In the genomic region with DNA sequence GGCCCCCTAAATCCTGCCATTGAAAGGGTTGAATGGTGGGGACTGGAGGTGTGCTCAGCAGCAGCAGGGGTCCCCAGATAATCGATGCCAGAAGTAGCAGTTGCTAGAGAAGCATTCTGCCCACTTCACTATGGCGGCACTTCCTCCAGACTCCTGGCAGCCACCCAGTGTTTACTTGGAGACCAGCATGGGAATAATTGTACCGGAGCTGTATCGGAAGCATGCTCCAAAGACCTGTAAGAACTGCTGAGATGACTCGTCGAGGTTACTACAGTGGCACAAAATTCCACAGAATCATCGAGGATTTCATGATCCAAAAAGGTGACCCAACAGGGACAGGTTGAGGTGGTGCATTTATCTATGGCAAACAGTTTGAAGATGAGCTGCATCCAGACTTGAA, we compare ENCODE assay signal across 27 cellular contexts. TPM values are rescaled to one million over a fixed set of nuclear protein-coding genes. Genes with fewer than 3 reads are reported as not detected.
"Had no signal": no experiment of that assay in that cellular context is flagged by ENCODE, and none has a peak within 500 bp of the region (broad histone marks: within the 10 kb centered on the region; RNA-seq: fewer than 3 reads in every experiment).

No MANE protein-coding gene starts in this region.

- H3K4me3 ChIP-seq: breast epithelium, K562, SK-N-MC had no signal

- H3K4me3 Mint-ChIP-seq: activated CD4-positive, alpha-beta T cell treated with anti-CD3 and anti-CD28 coated beads, Interleukin-2, amount 10 ng/mL, durations not matched to agents 7 days and 5 days; activated CD8-positive, alpha-beta T cell treated with anti-CD3 and anti-CD28 coated beads for 36 hours; activated naive CD4-positive, alpha-beta T cell treated with anti-CD3 and anti-CD28 coated beads, Interleukin-2, amount 50 U/mL, for 24 hours; activated T-cell treated with anti-CD3 and anti-CD28 coated beads, Interleukin-2, amount 50 U/mL, for 24 hours; activated T-helper 1 cell treated with anti-CD3 and anti-CD28 coated beads, Interleukin-12 subunit alpha, Interleukin-12 subunit beta, Interleukin-2, Interleukin-4 antibody, amounts not matched to agents 30 ng/mL and 10 ng/mL and 1 ng/mL, durations not matched to agents 14 hours and 24 hours and 36 hours; T-cell had no signal

- H3K27me3 Mint-ChIP-seq: activated CD8-positive, alpha-beta T cell treated with anti-CD3 and anti-CD28 coated beads for 36 hours; activated naive CD4-positive, alpha-beta T cell treated with anti-CD3 and anti-CD28 coated beads, Interleukin-2, amount 50 U/mL, for 24 hours; activated T-cell treated with anti-CD3 and anti-CD28 coated beads, Interleukin-2, amount 50 U/mL, for 24 hours had no signal

- H3K27ac Mint-ChIP-seq: activated CD4-positive, alpha-beta T cell treated with anti-CD3 and anti-CD28 coated beads, Interleukin-2, amount 10 ng/mL, durations not matched to agents 7 days and 5 days; activated CD8-positive, alpha-beta T cell treated with anti-CD3 and anti-CD28 coated beads for 36 hours; activated naive CD4-positive, alpha-beta T cell treated with anti-CD3 and anti-CD28 coated beads, Interleukin-2, amount 50 U/mL, for 24 hours; activated T-cell treated with anti-CD3 and anti-CD28 coated beads, Interleukin-2, amount 50 U/mL, for 24 hours; activated T-helper 1 cell treated with anti-CD3 and anti-CD28 coated beads, Interleukin-12 subunit alpha, Interleukin-12 subunit beta, Interleukin-2, Interleukin-4 antibody, amounts not matched to agents 30 ng/mL and 10 ng/mL and 1 ng/mL, durations not matched to agents 14 hours and 24 hours and 36 hours; T-cell had no signal

- H3K9me3 Mint-ChIP-seq: activated CD4-positive, alpha-beta T cell treated with anti-CD3 and anti-CD28 coated beads, Interleukin-2, amount 10 ng/mL, durations not matched to agents 7 days and 5 days; activated CD8-positive, alpha-beta T cell treated with anti-CD3 and anti-CD28 coated beads for 36 hours; activated naive CD4-positive, alpha-beta T cell treated with anti-CD3 and anti-CD28 coated beads, Interleukin-2, amount 50 U/mL, for 24 hours; activated T-cell treated with anti-CD3 and anti-CD28 coated beads, Interleukin-2, amount 50 U/mL, for 24 hours; activated T-helper 1 cell treated with anti-CD3 and anti-CD28 coated beads, Interleukin-12 subunit alpha, Interleukin-12 subunit beta, Interleukin-2, Interleukin-4 antibody, amounts not matched to agents 30 ng/mL and 10 ng/mL and 1 ng/mL, durations not matched to agents 14 hours and 24 hours and 36 hours; T-cell had no signal

- H3K36me3 Mint-ChIP-seq: activated naive CD4-positive, alpha-beta T cell treated with anti-CD3 and anti-CD28 coated beads, Interleukin-2, amount 50 U/mL, for 24 hours; T-cell had no signal

- ATAC-seq: activated CD8-positive, alpha-beta T cell treated with anti-CD3 and anti-CD28 coated beads for 36 hours; K562; Panc1; Right ventricle myocardium inferior; T-cell had no signal

- H3K4me1 Mint-ChIP-seq: activated CD4-positive, alpha-beta T cell treated with anti-CD3 and anti-CD28 coated beads, Interleukin-2, amount 10 ng/mL, durations not matched to agents 7 days and 5 days; activated naive CD4-positive, alpha-beta T cell treated with anti-CD3 and anti-CD28 coated beads, Interleukin-2, amount 50 U/mL, for 24 hours; T-cell had no signal

- DNase-seq: activated CD4-positive, alpha-beta T cell treated with anti-CD3 and anti-CD28 coated beads, Interleukin-2, amount 10 ng/mL, durations not matched to agents 7 days and 5 days; activated CD4-positive, CD25-positive, alpha-beta regulatory T cell; activated CD8-positive, alpha-beta T cell treated with anti-CD3 and anti-CD28 coated beads for 36 hours; activated effector memory CD4-positive, alpha-beta T cell treated with Interleukin-2 at 50 U/mL for 16 hours; activated naive CD4-positive, alpha-beta T cell; activated T-cell treated with anti-CD3 and anti-CD28 coated beads, Interleukin-2, amount 50 U/mL, for 24 hours; aorta; caudate nucleus; Karpas-422; NCI-H1048; NCI-H1417; NCI-H187; NCI-H2081; NCI-H446; NCI-H524; RPMI8226; T-cell; T-helper 2 cell; T1000 had no signal

RNA-seq across cellular contexts. Expression of gene GAREM2, which starts 11.0 kb away (rescaled TPM):
- total RNA-seq: OCI-LY7 had no signal
